In genomic region chrX:6904178-6904577, GRCh38 we compare ENCODE assay signal across 19 cellular contexts.
"Had no signal": no experiment of that assay in that cellular context is flagged by ENCODE, and none has a peak within 500 bp of the region (broad histone marks: within the 10 kb centered on the region; RNA-seq: fewer than 3 reads in every experiment).

No MANE protein-coding gene starts in this region.

- H3K27me3 Mint-ChIP-seq: naive B cell; natural killer cell treated with Interleukin-12 subunit alpha and Interleukin-12 subunit beta and Interleukin-15 and Interleukin-18, amount 100 ng/mL, for 72 hours; stimulated activated naive CD8-positive, alpha-beta T cell treated with anti-CD3 and anti-CD28 coated beads, Interleukin-15, Interleukin-2, amounts not matched to agents 100 ng/mL and 50 ng/mL, for 24 hours; type B pancreatic cell had no signal

- H3K36me3 Mint-ChIP-seq: mesothelial cell of epicardium; natural killer cell treated with Interleukin-12 subunit alpha and Interleukin-12 subunit beta and Interleukin-15 and Interleukin-18, amount 100 ng/mL, for 72 hours; stimulated activated effector memory CD8-positive, alpha-beta T cell treated with anti-CD3 and anti-CD28 coated beads, Interleukin-12 subunit alpha, Interleukin-12 subunit beta, amount 100 ng/mL, for 72 hours; type B pancreatic cell had no signal

- H3K4me1 Mint-ChIP-seq: mesothelial cell of epicardium; stimulated activated effector memory CD8-positive, alpha-beta T cell treated with anti-CD3 and anti-CD28 coated beads, Interleukin-12 subunit alpha, Interleukin-12 subunit beta, amount 100 ng/mL, for 72 hours had no signal

- H3K27ac Mint-ChIP-seq: mesothelial cell of epicardium; natural killer cell treated with Interleukin-12 subunit alpha and Interleukin-12 subunit beta and Interleukin-15 and Interleukin-18, amount 100 ng/mL, for 72 hours; stimulated activated effector memory CD8-positive, alpha-beta T cell treated with anti-CD3 and anti-CD28 coated beads, Interleukin-12 subunit alpha, Interleukin-12 subunit beta, amount 100 ng/mL, for 72 hours; stimulated activated naive CD8-positive, alpha-beta T cell treated with anti-CD3 and anti-CD28 coated beads, Interleukin-15, Interleukin-2, amounts not matched to agents 100 ng/mL and 50 ng/mL, for 24 hours; type B pancreatic cell had no signal

- H3K4me3 Mint-ChIP-seq: mesothelial cell of epicardium; naive B cell; natural killer cell treated with Interleukin-12 subunit alpha and Interleukin-12 subunit beta and Interleukin-15 and Interleukin-18, amount 100 ng/mL, for 72 hours; stimulated activated effector memory CD8-positive, alpha-beta T cell treated with anti-CD3 and anti-CD28 coated beads, Interleukin-12 subunit alpha, Interleukin-12 subunit beta, amount 100 ng/mL, for 72 hours; stimulated activated naive CD8-positive, alpha-beta T cell treated with anti-CD3 and anti-CD28 coated beads, Interleukin-15, Interleukin-2, amounts not matched to agents 100 ng/mL and 50 ng/mL, for 24 hours; type B pancreatic cell had no signal

- H3K9me3 Mint-ChIP-seq: mesothelial cell of epicardium; stimulated activated effector memory CD8-positive, alpha-beta T cell treated with anti-CD3 and anti-CD28 coated beads, Interleukin-12 subunit alpha, Interleukin-12 subunit beta, amount 100 ng/mL, for 72 hours; stimulated activated naive CD8-positive, alpha-beta T cell treated with anti-CD3 and anti-CD28 coated beads, Interleukin-15, Interleukin-2, amounts not matched to agents 100 ng/mL and 50 ng/mL, for 24 hours; type B pancreatic cell had no signal

- DNase-seq: islet precursor cell; left ventricle myocardium inferior; mesendoderm; naive B cell; pancreas; retina; right cardiac atrium; small intestine; spleen; stimulated activated CD4-positive, alpha-beta T cell treated with anti-CD3 and anti-CD28 coated beads, Interleukin-4, amount 100 ng/mL, for 24 hours; stimulated activated naive CD4-positive, alpha-beta T cell; tibial artery; uterus had no signal

- FAIRE-seq: pancreas, small intestine had no signal

- ATAC-seq: natural killer cell treated with Interleukin-12 subunit alpha and Interleukin-12 subunit beta and Interleukin-15 and Interleukin-18, amount 100 ng/mL, for 72 hours; pancreas; right cardiac atrium; sciatic nerve; stimulated activated effector memory CD8-positive, alpha-beta T cell treated with anti-CD3 and anti-CD28 coated beads, Interleukin-12 subunit alpha, Interleukin-12 subunit beta, amount 100 ng/mL, for 72 hours had no signal
